10 cellular contexts compared by ENCODE assay signal in the genomic region with DNA sequence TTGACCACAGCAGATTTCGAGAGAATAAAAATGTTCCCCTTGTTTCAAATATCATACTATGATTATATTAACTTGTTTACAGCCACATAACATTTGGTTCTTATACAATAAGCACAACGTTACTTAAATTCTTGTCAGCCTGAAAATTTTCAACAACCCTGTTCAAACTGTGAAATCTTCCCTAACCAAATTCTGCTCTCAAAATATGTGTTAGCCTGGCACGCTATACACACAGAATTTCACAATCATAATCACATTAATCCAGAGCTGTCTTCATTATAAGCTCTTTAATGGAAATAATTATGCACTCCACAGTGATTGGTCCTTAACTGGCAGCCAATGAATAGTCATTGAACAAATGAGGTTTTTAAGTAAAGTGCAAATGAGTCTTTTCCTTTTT. TPM values are rescaled to one million over a fixed set of nuclear protein-coding genes. Genes with fewer than 3 reads are reported as not detected.
"Had no signal": no experiment of that assay in that cellular context is flagged by ENCODE, and none has a peak within 500 bp of the region (broad histone marks: within the 10 kb centered on the region; RNA-seq: fewer than 3 reads in every experiment).

No MANE protein-coding gene starts in this region.

- H3K9ac ChIP-seq: GM23248, KMS-11 had no signal

- ATAC-seq: HCT116 had no signal

- H3K36me3 ChIP-seq: HAP-1 had no signal

- H3K9me3 ChIP-seq: HAP-1 had no signal

- H3K4me2 ChIP-seq: KMS-11 had no signal

- DNase-seq: GM23248, GOT3, H7, HFFc6, Karpas-422, KBM-7 had no signal

- H2AFZ ChIP-seq: GM23248 had no signal

- H3K27ac ChIP-seq: GM23248, KMS-11 had no signal

- H3K4me3 ChIP-seq: GM23248, HAP-1 had no signal

RNA-seq across cellular contexts. Expression of a gene that starts 7.3 kb away (rescaled TPM):
- polyA plus RNA-seq: IgD-negative memory B cell had no signal
